ENCODE assay signal across 1 cellular context in the genomic region with DNA sequence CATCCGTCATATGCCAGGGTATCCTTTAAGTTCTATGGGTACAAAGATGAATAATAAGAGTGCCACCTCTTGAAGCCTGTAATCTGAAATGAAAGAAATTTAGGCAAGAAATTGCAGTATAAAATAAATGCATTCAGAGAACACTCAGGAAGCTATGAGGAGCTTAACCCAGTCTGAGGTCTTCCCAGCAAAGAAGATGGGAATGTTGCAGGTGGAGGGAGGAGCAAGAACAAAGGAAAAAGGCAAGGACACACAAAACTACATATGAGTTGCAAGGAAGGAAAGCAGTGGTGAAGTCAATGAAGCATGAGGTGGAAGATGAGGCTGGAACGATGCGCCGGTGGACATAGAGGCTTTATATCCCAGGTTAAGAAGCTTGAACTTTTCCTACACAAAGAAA.
TF ChIP-seq lines count a peak whose summit lies in the region.

No MANE protein-coding gene starts in this region.

TF ChIP-seq in endothelial cell of umbilical vein, 7 proteins besides CTCF, POLR2A, EP300 and RAD21:
- TF ChIP-seq MAX (IDR thresholded peaks at IDR 0.05; ENCODE audit: insufficient read depth, insufficient read length) (no peak), FOS (IDR thresholded peaks at IDR 0.05; ENCODE audit: borderline replicate concordance, insufficient read depth, low read length) (no peak), EZH2 (IDR thresholded peaks at IDR 0.05; ENCODE audit: borderline replicate concordance, low read depth, low read length, severe bottlenecking) (no peak), GATA2 (IDR thresholded peaks at IDR 0.05; ENCODE audit: insufficient read depth, insufficient read length, low read depth, low read length) (no peak), JUN (IDR thresholded peaks at IDR 0.05; ENCODE audit: borderline replicate concordance, insufficient read depth, insufficient read length, low read depth) (no peak), POLR2AphosphoS5 (IDR thresholded peaks at IDR 0.05; ENCODE audit: insufficient read depth, low read depth, low read length) (no peak), MYC (IDR thresholded peaks at IDR 0.05; ENCODE audit: low read depth, low read length) (no peak)
